15 cellular contexts compared by ENCODE assay signal in genomic region chr5:156359452-156359851, GRCh38. TPM values are rescaled to one million over a fixed set of nuclear protein-coding genes. Genes with fewer than 3 reads are reported as not detected.
DNase-seq lines count a peak whose midpoint lies in the region; ATAC-seq, FAIRE-seq and TF ChIP-seq lines count a peak whose summit lies in the region.
"Had no signal": no experiment of that assay in that cellular context is flagged by ENCODE, and none has a peak within 500 bp of the region (broad histone marks: within the 10 kb centered on the region; RNA-seq: fewer than 3 reads in every experiment).

No MANE protein-coding gene starts in this region.

- H3K9me3 Mint-ChIP-seq in MCF 10A (ENCODE audit: unreplicated experiment) = no peaks in the 10 kb centered on the region
- H3K9me3 Mint-ChIP-seq: CD4-positive, alpha-beta T cell; IgD-negative memory B cell had no signal

- intact Hi-C loops in MCF 10A (cut with micrococcal nuclease) = no loop called here

- ATAC-seq in HG03520 (IDR thresholded peaks at IDR 0.05; ENCODE audit: unreplicated experiment) = no peak
- ATAC-seq: body of pancreas, Panc1 had no signal

- H3K4me1 Mint-ChIP-seq in MCF 10A (ENCODE audit: insufficient read depth, unreplicated experiment) = peaks cover 24% of the 10 kb centered on the region
- H3K4me1 Mint-ChIP-seq: IgD-negative memory B cell had no signal

- H3K27ac Mint-ChIP-seq in MCF 10A (ENCODE audit: low read depth, unreplicated experiment) = no peak overlapping the region
- H3K27ac Mint-ChIP-seq: CD4-positive, alpha-beta T cell; IgD-negative memory B cell had no signal

- no peaks in the 10 kb centered on the region for H3K36me3 Mint-ChIP-seq in MCF 10A (ENCODE audit: insufficient read depth, unreplicated experiment)
- H3K36me3 Mint-ChIP-seq: IgD-negative memory B cell had no signal

- 0 out of 2 replicates have a peak, but pooled peaks cover 5% of the 10 kb centered on the region for H3K79me2 ChIP-seq in GM23248 (ENCODE audit: insufficient read depth)

- FAIRE-seq in GM12891 (lab: Jason Lieb, UNC) = no peak
- FAIRE-seq: TTC549 had no signal

- in situ Hi-C loops in GM23248 (cut with MboI) = no loop called here

- CTCF ChIA-PET in MCF 10A (lab: Yijun Ruan, JAX) = interaction anchor here (0.7 to 0.9 kb wide), 2 partner anchors 36 to 107 kb away, joined by 3 to 4 read pairs; no protein-coding TSS in a partner anchor

- H3K9me2 ChIP-seq in GM23248 (ENCODE audit: insufficient read depth) = no peaks in the 10 kb centered on the region

- no peaks in the 10 kb centered on the region for H3K27me3 Mint-ChIP-seq in MCF 10A (ENCODE audit: insufficient read depth, unreplicated experiment)
- H3K27me3 Mint-ChIP-seq: CD4-positive, alpha-beta T cell; IgD-negative memory B cell had no signal

- no peaks in the 10 kb centered on the region for H4K20me1 ChIP-seq in GM23248 (ENCODE audit: insufficient read depth)

- H3K9me3 ChIP-seq in GM23248 (ENCODE audit: low read depth) = no peaks in the 10 kb centered on the region
- H3K9me3 ChIP-seq: body of pancreas, tibial artery had no signal

- H3K27ac ChIP-seq in GM23248 = peak overlapping the region; percentile 86
- H3K27ac ChIP-seq: body of pancreas, tibial artery had no signal

- H3K4me3 ChIP-seq in GM23248 = no peak overlapping the region
- H3K4me3 ChIP-seq: body of pancreas, tibial artery had no signal

- no peaks in the 10 kb centered on the region for H3K27me3 ChIP-seq in GM23248 (replicated peaks; ENCODE audit: insufficient read depth)
- H3K27me3 ChIP-seq: body of pancreas, tibial artery had no signal

- no peak for TF ChIP-seq CTCF in MCF 10A (IDR thresholded peaks at IDR 0.05; ENCODE audit: unreplicated experiment)

- no peak overlapping the region for H3K4me3 Mint-ChIP-seq in MCF 10A (ENCODE audit: unreplicated experiment)
- H3K4me3 Mint-ChIP-seq: CD4-positive, alpha-beta T cell; IgD-negative memory B cell had no signal

- H3K9ac ChIP-seq in GM23248 = peak overlapping the region; percentile 40; the same call in 1 of the 2 replicates

- DNase-seq in D341Med (ENCODE audit: low spot score) (peak; percentile 38), GM23248 (peak; percentile 96), NCI-H82 (lab: John Stamatoyannopoulos, UW) (peak; percentile 75), kidney glomerular epithelial cell (lab: John Stamatoyannopoulos, UW) (peak; percentile 42), GM12891 (ENCODE audit: insufficient read length, low spot score) (no peak), MCF 10A (ENCODE audit: unreplicated experiment) (no peak), NCI-H226 (no peak)
- DNase-seq: body of pancreas; CD4-positive, alpha-beta T cell; NCI-H2029; tibial artery had no signal

- H3K4me1 ChIP-seq in GM23248 (ENCODE audit: insufficient read depth) = peaks cover 53% of the 10 kb centered on the region
- H3K4me1 ChIP-seq: body of pancreas, tibial artery had no signal

- WGBS in GM23248 (ENCODE audit: low coverage in 1 of 2, low lambda C conversion rate in 2 of 2, missing lambda C conversion rate in 2 of 2), 2 experiments = 0% methylated on average over 2 of the region's 2 CpGs

- H3K36me3 ChIP-seq in GM23248 (ENCODE audit: low read depth) = peaks cover 11% of the 10 kb centered on the region; the same call in 1 of the 2 replicates

- POLR2A ChIA-PET in MCF 10A (lab: Yijun Ruan, JAX) = interaction anchor here (0.6 kb wide), 1 partner anchor 664 kb away, joined by 3 read pairs; no protein-coding TSS in a partner anchor

- BruUV-seq in MCF 10A (replicated peaks; lab: Mats Ljungman, UMichigan) = no TSS peak

- no peak for TF ChIP-seq POLR2A in GM12891 (IDR thresholded peaks at IDR 0.05; ENCODE audit: low read depth, low read length)

- peak overlapping the region; percentile 58 for H3K4me2 ChIP-seq in GM23248 (ENCODE audit: unreplicated experiment)

- H3F3A ChIP-seq in GM23248 (ENCODE audit: insufficient read depth) = peaks cover 64% of the 10 kb centered on the region

- H2AFZ ChIP-seq in GM23248 = no peak overlapping the region

TF ChIP-seq in GM12891, 5 proteins besides CTCF, POLR2A, EP300 and RAD21:
- TF ChIP-seq SPI1 (IDR thresholded peaks at IDR 0.05; ENCODE audit: low read depth, low read length) (no peak), POLR2AphosphoS5 (IDR thresholded peaks at IDR 0.05; ENCODE audit: low read depth, low read length) (no peak), POU2F2 (IDR thresholded peaks at IDR 0.05; ENCODE audit: low read depth, low read length) (no peak), TAF1 (IDR thresholded peaks at IDR 0.05; ENCODE audit: low read depth, low read length) (no peak), PAX5 (IDR thresholded peaks at IDR 0.05; ENCODE audit: insufficient read depth, low read length, severe bottlenecking) (no peak)

RNA-seq across cellular contexts. Expression of gene SGCD, which starts 32.5 kb away (rescaled TPM):
- 67.0 and 69.7 TPM in 2 replicates for total RNA-seq in GM23248 (2014; rRNA removed; shearing (Covaris generic))
- polyA plus RNA-seq in GM23248 (2016; fragmentation: Nextera tagmentation; extraction: Ambion mirVana) = 68.1 and 71.2 TPM in 2 replicates
- polyA plus RNA-seq in GM12891 (2012; ENCODE audit: low read depth, missing spikeins) = not detected
- 0.14 TPM in 1 of 2 replicates, not detected in the other for total RNA-seq in MCF 10A (2022)
- total RNA-seq: CD4-positive, alpha-beta T cell had no signal
- polyA plus RNA-seq: IgD-negative memory B cell had no signal

Comparison
In these comparisons a context has a peak if more than half of its experiments do, and no peak if none do; other contexts are left out.
1. DNase-seq: peak in D341Med (single experiment), GM23248 (single experiment), NCI-H82 (single experiment) and kidney glomerular epithelial cell (single experiment); none in GM12891 (single experiment), MCF 10A (single experiment) and NCI-H226 (single experiment).
2. RNA of gene SGCD, which starts 32.5 kb away (total RNA-seq): 67.0 to 69.7 TPM in GM23248; 0.14 TPM in MCF 10A; every median in the first group is over 10 times any median in the second.